In genomic region chr3:184381261-184382224, GRCh38 we compare ENCODE assay signal across 9 cellular contexts. TPM values are rescaled to one million over a fixed set of nuclear protein-coding genes. Genes with fewer than 3 reads are reported as not detected.
DNase-seq lines count a peak whose midpoint lies in the region; ATAC-seq and TF ChIP-seq lines count a peak whose summit lies in the region.
"Had no signal": no experiment of that assay in that cellular context is flagged by ENCODE, and none has a peak within 500 bp of the region (broad histone marks: within the 10 kb centered on the region; RNA-seq: fewer than 3 reads in every experiment).

No MANE protein-coding gene starts in this region.

- no peaks in the 10 kb centered on the region for H3K79me2 ChIP-seq in hepatocyte

- H3K4me3 ChIP-seq in hepatocyte = no peak overlapping the region

- no peak for ATAC-seq in stimulated activated naive CD8-positive, alpha-beta T cell treated with anti-CD3 and anti-CD28 coated beads, Interleukin-15, Interleukin-2, amounts not matched to agents 100 U/mL and 50 U/mL, for 24 hours
- no peak for ATAC-seq in GM19397 (IDR thresholded peaks at IDR 0.05; ENCODE audit: unreplicated experiment)

- peak overlapping the region; percentile 92 for H3K4me2 ChIP-seq in hepatocyte

- H3K27me3 ChIP-seq in hepatocyte = peaks cover 15% of the 10 kb centered on the region

- H3K9me2 ChIP-seq in hepatocyte (replicated peaks; ENCODE audit: insufficient read depth) = no peaks in the 10 kb centered on the region

- peaks cover 20% of the 10 kb centered on the region for H3K4me1 ChIP-seq in hepatocyte (ENCODE audit: insufficient read depth)

- H3K36me3 ChIP-seq in hepatocyte (replicated peaks; ENCODE audit: insufficient read depth, low read depth) = no peaks in the 10 kb centered on the region

- no peak overlapping the region for H3K27ac ChIP-seq in hepatocyte

- no peaks in the 10 kb centered on the region for H4K20me1 ChIP-seq in hepatocyte (ENCODE audit: insufficient read depth, poor library complexity, severe bottlenecking)

- H3K9me3 ChIP-seq in hepatocyte (ENCODE audit: low read depth) = no peaks in the 10 kb centered on the region

- no peak for TF ChIP-seq CTCF in hepatocyte (IDR thresholded peaks at IDR 0.05; ENCODE audit: poor library complexity)

- H2AFZ ChIP-seq in hepatocyte = no peak overlapping the region

- DNase-seq in SIG-M5 treated with dmso at 0.1 percent for 504 hours (lab: John Stamatoyannopoulos, UW; ENCODE audit: unreplicated experiment) (peak; percentile 48), SIG-M5 (lab: John Stamatoyannopoulos, UW) (no peak), hepatocyte (ENCODE audit: low spot score) (no peak), nucleus accumbens (lab: John Stamatoyannopoulos, UW) (no peak)
- peak; percentile 16 for DNase-seq in stimulated activated naive CD8-positive, alpha-beta T cell treated with anti-CD3 and anti-CD28 coated beads, Interleukin-15, Interleukin-2, amounts not matched to agents 100 U/mL and 50 U/mL, for 24 hours
- DNase-seq: 8988T, NCI-H146 had no signal

- WGBS in hepatocyte (ENCODE audit: low lambda C conversion rate, missing lambda C conversion rate) = 18% methylated on average over 43 of the region's 55 CpGs

RNA-seq across cellular contexts. Expression of gene CHRD, which starts 1.7 kb away (rescaled TPM):
- 13.6 and 15.0 TPM in 2 replicates for total RNA-seq in hepatocyte
- polyA plus RNA-seq in hepatocyte = 13.3 and 16.1 TPM in 2 replicates

RNA-seq across cellular contexts. Expression of gene THPO, which starts 3.5 kb away (rescaled TPM):
- 1.5 and 1.8 TPM in 2 replicates for total RNA-seq in hepatocyte
- 4.0 and 5.2 TPM in 2 replicates for polyA plus RNA-seq in hepatocyte
- total RNA-seq: lung microvascular endothelial cell had no signal

RNA-seq across cellular contexts. Expression of gene POLR2H, which starts 20.0 kb away (rescaled TPM):
- total RNA-seq in hepatocyte = 125 and 126 TPM in 2 replicates
- polyA plus RNA-seq in hepatocyte = 95.1 and 106 TPM in 2 replicates

RNA-seq across cellular contexts. Expression of gene CLCN2, which starts 20.1 kb away (rescaled TPM):
- total RNA-seq in hepatocyte = 11.8 and 12.3 TPM in 2 replicates
- polyA plus RNA-seq in hepatocyte = 11.9 and 12.8 TPM in 2 replicates

RNA-seq across cellular contexts. Expression of gene FAM131A, which starts 44.1 kb away (rescaled TPM):
- total RNA-seq in hepatocyte = 12.6 and 17.7 TPM in 2 replicates
- 10.2 and 12.2 TPM in 2 replicates for polyA plus RNA-seq in hepatocyte

Comparison
In these comparisons a context has a peak if more than half of its experiments do, and no peak if none do; other contexts are left out.
1. DNase-seq: peak in SIG-M5 treated with dmso at 0.1 percent for 504 hours (single experiment) and stimulated activated naive CD8-positive, alpha-beta T cell treated with anti-CD3 and anti-CD28 coated beads, Interleukin-15, Interleukin-2, amounts not matched to agents 100 U/mL and 50 U/mL, for 24 hours (single experiment); none in SIG-M5 (single experiment), hepatocyte (single experiment) and nucleus accumbens (0 of 56).